Comparison of ENCODE assay signal across 18 cellular contexts in the genomic region with DNA sequence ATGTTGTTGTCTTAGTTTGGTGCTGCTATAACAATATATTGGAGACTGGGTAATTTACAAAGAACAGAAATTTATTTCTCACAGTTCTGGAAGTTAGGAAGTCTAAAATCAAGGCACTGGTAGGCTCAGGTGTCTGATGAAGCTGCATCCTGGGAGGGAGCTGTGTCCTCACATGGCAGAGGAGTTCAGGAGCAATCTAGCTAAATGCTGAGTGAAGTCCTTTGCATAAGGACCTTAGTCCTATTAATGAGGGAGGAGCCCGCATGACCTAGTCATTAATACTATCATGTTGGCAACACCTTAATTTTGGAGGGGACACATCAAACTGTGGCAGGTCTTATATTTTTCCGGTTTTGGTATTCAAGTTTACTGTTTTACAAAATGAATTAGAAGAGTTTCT. TPM values are rescaled to one million over a fixed set of nuclear protein-coding genes. Genes with fewer than 3 reads are reported as not detected.
"Had no signal": no experiment of that assay in that cellular context is flagged by ENCODE, and none has a peak within 500 bp of the region (broad histone marks: within the 10 kb centered on the region; RNA-seq: fewer than 3 reads in every experiment).

No MANE protein-coding gene starts in this region.

- H3K4me1 ChIP-seq: right atrium auricular region, sigmoid colon had no signal

- H3K9me3 Mint-ChIP-seq: endodermal cell, neural crest cell had no signal

- H3K4me3 ChIP-seq: hepatocyte, mucosa of descending colon, right atrium auricular region, sigmoid colon, skin epidermis had no signal

- H3K4me3 Mint-ChIP-seq: endodermal cell; naive thymus-derived CD8-positive, alpha-beta T cell; neural crest cell had no signal

- H3K36me3 Mint-ChIP-seq: naive thymus-derived CD8-positive, alpha-beta T cell had no signal

- H3K9me3 ChIP-seq: mucosa of descending colon, right atrium auricular region, sigmoid colon had no signal

- H3K4me2 ChIP-seq: hepatocyte had no signal

- H3K27ac Mint-ChIP-seq: endodermal cell had no signal

- DNase-seq: dermis blood vessel endothelial cell; effector CD4-positive, alpha-beta T cell; endodermal cell; foreskin melanocyte; head of caudate nucleus; mammary epithelial cell; mucosa of descending colon; naive thymus-derived CD8-positive, alpha-beta T cell; posterior cingulate gyrus; sigmoid colon; stimulated activated CD4-positive, alpha-beta T cell treated with anti-CD3 and anti-CD28 coated beads, Interleukin-12 subunit alpha, Interleukin-12 subunit beta, amount 100 ng/mL, for 4 hours; stimulated activated naive CD4-positive, alpha-beta T cell treated with Interleukin-2 at 50 U/mL for 16 hours; trophoblast cell had no signal

- ATAC-seq: left lobe of liver; mucosa of descending colon; naive thymus-derived CD8-positive, alpha-beta T cell had no signal

- H2AFZ ChIP-seq: hepatocyte had no signal

- H3K36me3 ChIP-seq: right atrium auricular region, sigmoid colon had no signal

- H3K27ac ChIP-seq: hepatocyte, right atrium auricular region, sigmoid colon, skin epidermis had no signal

- H3K79me2 ChIP-seq: hepatocyte had no signal

- H3K27me3 ChIP-seq: hepatocyte, right atrium auricular region, sigmoid colon had no signal

RNA-seq across cellular contexts. Expression of a gene that starts 36.0 kb away (rescaled TPM):
- total RNA-seq: dermis blood vessel endothelial cell had no signal
- polyA plus RNA-seq: mammary epithelial cell; naive thymus-derived CD8-positive, alpha-beta T cell had no signal
